In the genomic region with DNA sequence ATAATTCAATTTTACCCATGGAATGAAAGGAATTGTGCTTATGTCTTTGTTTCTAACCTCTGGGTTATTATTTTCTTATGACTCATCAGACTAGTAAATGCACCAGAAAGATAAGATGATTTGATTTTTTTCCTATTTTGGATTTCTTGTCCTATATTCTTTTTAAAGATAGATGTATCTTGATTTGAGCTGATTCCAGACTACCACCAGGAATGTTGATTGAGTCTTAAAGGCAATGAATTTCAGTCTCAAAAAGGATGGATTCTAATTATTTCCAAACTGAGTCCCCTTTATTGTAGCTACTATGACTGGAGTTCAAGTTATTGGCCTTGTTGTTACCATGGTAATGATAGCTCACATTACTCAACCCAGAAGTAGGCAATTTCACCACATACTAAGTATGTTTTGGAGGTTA, we compare ENCODE assay signal across 17 cellular contexts.
DNase-seq lines count a peak whose midpoint lies in the region; ATAC-seq and TF ChIP-seq lines count a peak whose summit lies in the region.
"Had no signal": no experiment of that assay in that cellular context is flagged by ENCODE, and none has a peak within 500 bp of the region (broad histone marks: within the 10 kb centered on the region; RNA-seq: fewer than 3 reads in every experiment).

No MANE protein-coding gene starts in this region.

- H2BK12ac ChIP-seq in mesenchymal stem cell (ENCODE audit: low read length in 2 of 2), result no peak overlapping the region

- H3K36me3 ChIP-seq in mesenchymal stem cell (ENCODE audit: control insufficient read depth in 1 of 2, insufficient read depth in 2 of 2, low read depth in 1 of 2, low read length in 2 of 2) (no peaks in the 10 kb centered on the region), WERI-Rb-1 (no peaks in the 10 kb centered on the region)
- H3K36me3 ChIP-seq: BE2C, uterus had no signal

- DNase-seq in AG09319 (ENCODE audit: extremely low read depth, low read depth), result peak; percentile 69
- DNase-seq in M059J (ENCODE audit: low read depth), result peak; percentile 90
- DNase-seq in dedifferentiated amniotic fluid mesenchymal stem cell (ENCODE audit: extremely low spot score), result peak; percentile 66
- DNase-seq in mesenchymal stem cell, result peak; percentile 75
- DNase-seq in NCI-H1417 (lab: John Stamatoyannopoulos, UW), result no peak
- DNase-seq in WERI-Rb-1, result no peak
- DNase-seq in activated naive CD4-positive, alpha-beta T cell (lab: John Stamatoyannopoulos, UW), result no peak
- DNase-seq: activated CD4-positive, alpha-beta T cell treated with anti-CD3 and anti-CD28 coated beads for 1 hour; activated T-cell treated with anti-CD3 and anti-CD28 coated beads, Interleukin-2, amount 50 U/mL, for 24 hours; BE2C; DMS79; effector CD8-positive, alpha-beta T cell; hypothalamus; NCI-H2081; uterus had no signal

- H3K14ac ChIP-seq in mesenchymal stem cell (ENCODE audit: low read length in 2 of 2), result no peak overlapping the region

- no peaks in the 10 kb centered on the region for H3K79me1 ChIP-seq in mesenchymal stem cell (replicated peaks; ENCODE audit: low read length, poor library complexity, severe bottlenecking)

- H2AK5ac ChIP-seq in mesenchymal stem cell (ENCODE audit: low read length, severe bottlenecking), result no peak overlapping the region

- H3K23ac ChIP-seq in mesenchymal stem cell (ENCODE audit: low read length in 2 of 2), result no peak overlapping the region

- H3K27me3 ChIP-seq in mesenchymal stem cell (ENCODE audit: control insufficient read depth in 1 of 2, insufficient read depth in 1 of 2, low read length in 2 of 2), result no peaks in the 10 kb centered on the region
- H3K27me3 ChIP-seq in WERI-Rb-1 (ENCODE audit: insufficient read depth, low read depth, severe bottlenecking), result no peaks in the 10 kb centered on the region
- H3K27me3 ChIP-seq: BE2C, uterus had no signal

- H3K9ac ChIP-seq in mesenchymal stem cell (ENCODE audit: low read length), result peak overlapping the region; percentile 72

- H2BK120ac ChIP-seq in mesenchymal stem cell (ENCODE audit: low read depth, low read length), result no peak overlapping the region

- no peak overlapping the region for H2BK5ac ChIP-seq in mesenchymal stem cell (ENCODE audit: low read depth, low read length, poor library complexity, severe bottlenecking)

- H3K4me3 ChIP-seq in mesenchymal stem cell (ENCODE audit: insufficient read depth in 1 of 2, low read depth in 1 of 2, low read length in 2 of 2) (no peak overlapping the region), WERI-Rb-1 (ENCODE audit: low read depth, low read length) (no peak overlapping the region)
- H3K4me3 ChIP-seq: lung, uterus had no signal

- H2AFZ ChIP-seq in mesenchymal stem cell (ENCODE audit: low read depth, low read length), result no peak overlapping the region

- TF ChIP-seq CTCF in AG09319 (IDR thresholded peaks at IDR 0.05; ENCODE audit: low read depth, low read length), result no peak
- TF ChIP-seq CTCF in WERI-Rb-1 (IDR thresholded peaks at IDR 0.05; ENCODE audit: low read depth, low read length), result no peak

- H3K9me3 ChIP-seq in mesenchymal stem cell (ENCODE audit: control insufficient read depth, low read length) (no peaks in the 10 kb centered on the region), WERI-Rb-1 (ENCODE audit: severe bottlenecking) (peaks cover 7% of the 10 kb centered on the region)
- H3K9me3 ChIP-seq: BE2C, uterus had no signal

- no peak overlapping the region for H3K4ac ChIP-seq in mesenchymal stem cell (ENCODE audit: low read depth in 1 of 2, low read length in 2 of 2)

- ATAC-seq in HG03108 (IDR thresholded peaks at IDR 0.05; ENCODE audit: unreplicated experiment), result no peak

- no peak overlapping the region for H3K4me2 ChIP-seq in mesenchymal stem cell (ENCODE audit: low read length, poor library complexity, severe bottlenecking)

- H3K18ac ChIP-seq in mesenchymal stem cell (ENCODE audit: low read depth in 1 of 2, low read length in 2 of 2), result no peak overlapping the region

- no peak overlapping the region for H4K8ac ChIP-seq in mesenchymal stem cell (ENCODE audit: low read length)

- H2BK15ac ChIP-seq in mesenchymal stem cell (ENCODE audit: low read depth, poor library complexity, severe bottlenecking), result no peak overlapping the region

- H3K27ac ChIP-seq in mesenchymal stem cell (ENCODE audit: low read length, poor library complexity, severe bottlenecking), result no peak overlapping the region
- H3K27ac ChIP-seq in WERI-Rb-1, result no peak overlapping the region
- H3K27ac ChIP-seq: uterus had no signal

- no peak overlapping the region for H4K91ac ChIP-seq in mesenchymal stem cell (ENCODE audit: low read length)

- H3K4me1 ChIP-seq in mesenchymal stem cell (ENCODE audit: control insufficient read depth, insufficient read depth, low read depth, low read length), result peaks cover 5% of the 10 kb centered on the region
- H3K4me1 ChIP-seq: uterus had no signal

Comparison
In these comparisons a context has a peak if more than half of its experiments do, and no peak if none do; other contexts are left out.
1. DNase-seq: peak in AG09319 (single experiment), M059J (single experiment), dedifferentiated amniotic fluid mesenchymal stem cell (single experiment) and mesenchymal stem cell (single experiment); none in NCI-H1417 (0 of 3), WERI-Rb-1 (single experiment) and activated naive CD4-positive, alpha-beta T cell (0 of 4).